ENCODE assay signal across 7 cellular contexts in genomic region chr5:56816546-56817081, GRCh38. TPM values are rescaled to one million over a fixed set of nuclear protein-coding genes. Genes with fewer than 3 reads are reported as not detected.
DNase-seq lines count a peak whose midpoint lies in the region; FAIRE-seq and TF ChIP-seq lines count a peak whose summit lies in the region.

No MANE protein-coding gene starts in this region.

- H3K79me2 ChIP-seq in keratinocyte (ENCODE audit: control insufficient read depth, insufficient read depth, low read length) = peaks cover 55% of the 10 kb centered on the region

- H3K4me3 ChIP-seq in keratinocyte (ENCODE audit: control insufficient read depth in 2 of 3, extremely low read depth in 1 of 3, insufficient read depth in 2 of 3, low read depth in 1 of 3, low read length in 3 of 3) = peak overlapping the region; percentile 70 to 90 (median 74)

- H4K20me1 ChIP-seq in keratinocyte (ENCODE audit: control insufficient read depth, extremely low read depth, insufficient read depth, low read length) = no peaks in the 10 kb centered on the region

- peak overlapping the region; percentile 90 for H3K27ac ChIP-seq in VCaP
- H3K27ac ChIP-seq in caudate nucleus (ENCODE audit: low read depth, low read length) = peak overlapping the region; percentile 41
- peak overlapping the region; percentile 41 for H3K27ac ChIP-seq in keratinocyte (ENCODE audit: control insufficient read depth, insufficient read depth, low read length)

- H3K27me3 ChIP-seq in keratinocyte (ENCODE audit: control insufficient read depth, extremely low read depth, insufficient read depth, low read length) = no peaks in the 10 kb centered on the region

- dilution Hi-C loops in keratinocyte (cut with MboI; ENCODE audit: extremely low pct_ligation_motif_present, low sequenced_read_pairs) = no loop called here

- peak overlapping the region; percentile 87 for H3K4me2 ChIP-seq in keratinocyte (ENCODE audit: control insufficient read depth, extremely low read depth, insufficient read depth, low read depth, low read length)

- peak overlapping the region; percentile 76 for H3K9ac ChIP-seq in keratinocyte (ENCODE audit: control insufficient read depth, extremely low read depth, insufficient read depth, low read length)

- H2AFZ ChIP-seq in keratinocyte (ENCODE audit: control insufficient read depth, low read length) = peak overlapping the region; percentile 35

- H3K4me1 ChIP-seq in keratinocyte (ENCODE audit: control insufficient read depth, extremely low read depth, insufficient read depth, low read length) = peaks cover 25% of the 10 kb centered on the region

- H3K36me3 ChIP-seq in keratinocyte (ENCODE audit: control insufficient read depth in 2 of 2, extremely low read depth in 1 of 2, insufficient read depth in 2 of 2, low read length in 2 of 2) = no peaks in the 10 kb centered on the region

- H3K9me3 ChIP-seq in keratinocyte (ENCODE audit: control insufficient read depth, low read depth, low read length) = no peaks in the 10 kb centered on the region

- H3K9me1 ChIP-seq in keratinocyte (ENCODE audit: control insufficient read depth, extremely low read depth, insufficient read depth, low read length) = no peaks in the 10 kb centered on the region

- peak; percentile 78 for FAIRE-seq in GM12891 (lab: Jason Lieb, UNC)
- no peak for FAIRE-seq in keratinocyte (lab: Jason Lieb, UNC)

- TF ChIP-seq CTCF in VCaP (conservative IDR thresholded peaks at IDR 0.05) = no peak
- TF ChIP-seq CTCF in keratinocyte (optimal IDR thresholded peaks at IDR 0.05 in 1 of 3, IDR thresholded peaks at IDR 0.05 in 1 of 3, conservative IDR thresholded peaks at IDR 0.05 in 1 of 3; ENCODE audit: extremely low read depth in 1 of 3, insufficient read depth in 2 of 3, low read length in 3 of 3) = no peak

- no peak for TF ChIP-seq POLR2A in GM12891 (IDR thresholded peaks at IDR 0.05; ENCODE audit: low read depth, low read length)

- peak; percentile 35 for DNase-seq in GM12891 (ENCODE audit: insufficient read length, low spot score)
- DNase-seq in GOT3 (lab: John Stamatoyannopoulos, UW) = peak; percentile 10
- peak; percentile 68 to 71 for DNase-seq in Kasumi-1 (lab: John Stamatoyannopoulos, UW)
- DNase-seq in caudate nucleus (lab: John Stamatoyannopoulos, UW) = peak in 37 of 61 donors; percentile 10 to 75 (median 44)
- no peak for DNase-seq in keratinocyte (ENCODE audit: low read depth, low spot score)
- peak; percentile 73 for DNase-seq in stimulated activated CD4-positive, alpha-beta T cell treated with anti-CD3 and anti-CD28 coated beads, Interleukin-15, amount 100 ng/mL, for 24 hours

TF ChIP-seq in GM12891, 5 proteins besides CTCF, POLR2A, EP300 and RAD21:
- TF ChIP-seq SPI1 (IDR thresholded peaks at IDR 0.05; ENCODE audit: low read depth, low read length) (no peak), POLR2AphosphoS5 (IDR thresholded peaks at IDR 0.05; ENCODE audit: low read depth, low read length) (no peak), TAF1 (IDR thresholded peaks at IDR 0.05; ENCODE audit: low read depth, low read length) (no peak), POU2F2 (IDR thresholded peaks at IDR 0.05; ENCODE audit: low read depth, low read length) (no peak), PAX5 (IDR thresholded peaks at IDR 0.05; ENCODE audit: insufficient read depth, low read length, severe bottlenecking) (no peak)

RNA-seq across cellular contexts. Expression of gene MAP3K1, which starts 1.3 kb away (rescaled TPM):
- 1.7 TPM for polyA plus RNA-seq in GM12891 (2012; ENCODE audit: low read depth, missing spikeins)
- 5.4 to 8.0 TPM (median 6.7 TPM) in 3 replicates for polyA plus RNA-seq in keratinocyte
- polyA plus RNA-seq in keratinocyte (2011; ENCODE audit: low read depth) = 2.0 TPM
- polyA plus RNA-seq in keratinocyte (2011; cell fraction: cytosol; rRNA removed) = 2.1 and 4.4 TPM in 2 replicates
- 7.9 and 10.1 TPM in 2 replicates for polyA plus RNA-seq in keratinocyte (2011; cell fraction: nucleus; rRNA removed)
- 3.6 and 4.7 TPM in 2 replicates for polyA plus RNA-seq in keratinocyte (2012; ENCODE audit: low replicate concordance)
- 4.1 to 19.8 TPM (median 14.6 TPM) in 3 replicates for polyA minus RNA-seq in keratinocyte
- 8.8 TPM for polyA minus RNA-seq in keratinocyte (2011; cell fraction: cytosol; rRNA and poly(A)+ RNA removed)
- 12.2 and 19.7 TPM in 2 replicates for polyA minus RNA-seq in keratinocyte (2011; cell fraction: nucleus; rRNA and poly(A)+ RNA removed)
